ENCODE assay signal across 14 cellular contexts in the genomic region with DNA sequence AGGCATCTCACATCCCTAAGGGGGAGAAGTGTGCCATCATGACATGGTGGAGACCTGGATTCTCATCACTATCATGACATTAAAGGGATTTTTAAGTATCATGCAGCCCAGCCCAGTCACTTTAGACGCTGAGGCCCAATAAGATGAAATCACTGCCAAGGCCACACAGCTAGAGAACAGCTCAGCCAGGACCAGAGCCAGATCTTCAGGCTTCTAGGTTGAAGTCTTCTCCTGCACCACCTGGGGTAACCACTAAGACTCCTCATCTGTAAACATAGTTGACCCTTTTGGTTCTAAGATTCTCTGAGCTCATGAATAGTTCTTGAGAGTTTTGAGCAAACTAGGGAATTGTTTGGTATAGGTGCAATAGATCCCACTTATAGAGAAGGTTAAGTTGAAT.
DNase-seq lines count a peak whose midpoint lies in the region; ATAC-seq and TF ChIP-seq lines count a peak whose summit lies in the region.
"Had no signal": no experiment of that assay in that cellular context is flagged by ENCODE, and none has a peak within 500 bp of the region (broad histone marks: within the 10 kb centered on the region; RNA-seq: fewer than 3 reads in every experiment).

No MANE protein-coding gene starts in this region.

- CTCF ChIA-PET in PC-3 (lab: Charles Lee) = interaction anchor here (0.6 kb wide), 1 partner anchor 118 kb away, joined by 3 read pairs; no protein-coding TSS in a partner anchor

- no peaks in the 10 kb centered on the region for H3K9me3 ChIP-seq in PC-3 (ENCODE audit: low read length)
- no peaks in the 10 kb centered on the region for H3K9me3 ChIP-seq in mucosa of rectum (ENCODE audit: control insufficient read depth in 2 of 2, low read length in 2 of 2)

- H3K79me2 ChIP-seq in PC-3 (ENCODE audit: low read length) = no peaks in the 10 kb centered on the region

- H3K36me3 ChIP-seq in PC-3 (ENCODE audit: low read depth, low read length) (0 out of 2 replicates have a peak, but pooled peaks cover 7% of the 10 kb centered on the region), mucosa of rectum (ENCODE audit: control insufficient read depth in 2 of 2, insufficient read depth in 2 of 2, low read length in 2 of 2) (peaks cover 6 to 9% of the 10 kb centered on the region in 2 donors)

- no TSS peak for BruUV-seq in PC-3 (replicated peaks; lab: Mats Ljungman, UMichigan)

- H3K4me2 ChIP-seq in PC-3 (ENCODE audit: low read length) = no peak overlapping the region

- H3K9me2 ChIP-seq in PC-3 (replicated peaks; ENCODE audit: low read length) = no peaks in the 10 kb centered on the region

- peak; percentile 9; the same call in 1 of the 2 replicates for ATAC-seq in PC-3
- ATAC-seq in GM18868 (IDR thresholded peaks at IDR 0.05; ENCODE audit: unreplicated experiment) = no peak
- no peak for ATAC-seq in GM19351 (IDR thresholded peaks at IDR 0.05; ENCODE audit: unreplicated experiment)
- ATAC-seq: Panc1 had no signal

- H3K27ac ChIP-seq in PC-3 (ENCODE audit: low read length) (peak overlapping the region; percentile 67; the same call in 1 of the 2 replicates), dorsolateral prefrontal cortex (peak overlapping the region in 55 of 59 donors; percentile 38 to 96 (median 90)), mucosa of rectum (ENCODE audit: low read depth in 2 of 2, low read length in 2 of 2) (peak overlapping the region; percentile 44 to 77), temporal lobe (ENCODE audit: low read depth, low read length) (peak overlapping the region; percentile 80)

- POLR2A ChIA-PET in PC-3 (lab: Charles Lee; ENCODE audit: unreplicated experiment) = no interaction called here

- DNase-seq in PC-3 (no peak), dorsolateral prefrontal cortex (no peak), dedifferentiated amniotic fluid mesenchymal stem cell (ENCODE audit: extremely low spot score) (no peak), COR-L47 (lab: John Stamatoyannopoulos, UW) (no peak)
- DNase-seq: activated CD4-positive, alpha-beta T cell treated with anti-CD3 and anti-CD28 coated beads, Interleukin-2, amount 10 ng/mL, durations not matched to agents 24 days and 14 days; activated T-cell treated with anti-CD3 and anti-CD28 coated beads, Interleukin-2, amount 50 U/mL, for 48 hours; anterior cingulate cortex; NCI-H524 treated with DMSO at 0.1 percent for 48 hours; T-helper 2 cell had no signal

- no peaks in the 10 kb centered on the region for H3F3A ChIP-seq in PC-3 (ENCODE audit: low read length, unreplicated experiment)

- no peak for TF ChIP-seq CTCF in PC-3 (conservative IDR thresholded peaks at IDR 0.05; ENCODE audit: low read depth, low read length)
- no peak for TF ChIP-seq CTCF in dorsolateral prefrontal cortex (IDR thresholded peaks at IDR 0.05 in 54 of 56, conservative IDR thresholded peaks at IDR 0.05 in 2 of 56; ENCODE audit: low read depth in 1 of 56, partially characterized antibody in 56 of 56)

- H4K20me1 ChIP-seq in PC-3 (ENCODE audit: low read length) = no peaks in the 10 kb centered on the region

- H3K9ac ChIP-seq in PC-3 (ENCODE audit: low read length) (no peak overlapping the region), mucosa of rectum (ENCODE audit: low read depth in 1 of 2, low read length in 2 of 2) (no peak overlapping the region)

- H3K4me1 ChIP-seq in PC-3 (ENCODE audit: insufficient read depth, low read length) (peaks cover 20% of the 10 kb centered on the region), mucosa of rectum (ENCODE audit: control insufficient read depth in 2 of 2, insufficient read depth in 2 of 2, low read length in 2 of 2) (peaks cover 3 to 8% of the 10 kb centered on the region in 2 donors)

- no peak overlapping the region for H2AFZ ChIP-seq in PC-3 (ENCODE audit: low read length)

- intact Hi-C loops in PC-3 (cut with micrococcal nuclease) (no loop called here), dorsolateral prefrontal cortex (cut with DNase I) (loop anchor here in 1 of 2 donors (2.0 kb wide), 1 partner anchor 33 kb away; no protein-coding TSS in a partner anchor)

- H3K27me3 ChIP-seq in PC-3 (ENCODE audit: low read length) = no peaks in the 10 kb centered on the region
- H3K27me3 ChIP-seq in dorsolateral prefrontal cortex = no peaks in the 10 kb centered on the region
- no peaks in the 10 kb centered on the region for H3K27me3 ChIP-seq in mucosa of rectum (ENCODE audit: control insufficient read depth in 2 of 2, insufficient read depth in 2 of 2, low read length in 2 of 2)

- H3K4me3 ChIP-seq in PC-3 (ENCODE audit: low read length) (no peak overlapping the region), dorsolateral prefrontal cortex (no peak overlapping the region), mucosa of rectum (ENCODE audit: low read length in 2 of 2) (no peak overlapping the region)
